10 cellular contexts compared by ENCODE assay signal in the genomic region with DNA sequence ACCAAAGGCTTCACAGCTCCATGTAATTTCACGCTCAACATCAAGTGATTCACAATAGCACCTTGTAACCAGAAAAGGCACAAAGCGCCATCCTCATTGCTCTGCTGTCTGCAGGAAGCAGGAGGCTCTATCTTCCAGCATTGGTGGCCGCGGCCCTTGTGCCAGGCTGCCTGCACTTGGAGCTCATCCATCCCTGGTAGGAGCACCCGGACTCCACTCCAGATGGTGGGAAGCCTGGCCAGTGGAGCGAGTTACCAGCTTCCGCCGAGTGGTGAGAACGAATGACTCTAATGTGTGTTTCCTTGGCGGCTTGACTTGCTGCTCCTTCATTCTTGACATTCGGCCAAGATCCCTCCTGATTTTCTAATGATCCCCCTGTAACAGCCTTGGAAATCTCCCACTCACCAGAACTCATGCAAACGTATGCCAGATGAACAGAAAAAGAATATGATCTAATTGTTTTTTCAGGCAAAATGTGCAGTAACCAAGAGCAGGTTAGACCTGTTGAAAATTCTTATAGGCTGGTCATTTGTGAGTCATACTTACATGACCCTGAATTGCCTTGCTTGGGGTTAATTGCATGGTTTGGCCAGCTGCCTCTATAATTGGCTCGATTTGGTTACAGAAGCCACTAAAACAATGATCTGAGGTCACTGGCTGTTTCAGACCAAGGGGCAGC.
DNase-seq lines count a peak whose midpoint lies in the region; ATAC-seq and TF ChIP-seq lines count a peak whose summit lies in the region.
"Had no signal": no experiment of that assay in that cellular context is flagged by ENCODE, and none has a peak within 500 bp of the region (broad histone marks: within the 10 kb centered on the region; RNA-seq: fewer than 3 reads in every experiment).

No MANE protein-coding gene starts in this region.

- peaks cover 14% of the 10 kb centered on the region for H3K4me1 ChIP-seq in mucosa of descending colon (ENCODE audit: low read depth)
- peaks cover 0 to 14% of the 10 kb centered on the region in 2 donors for H3K4me1 ChIP-seq in right atrium auricular region

- ATAC-seq in mucosa of descending colon (peak; percentile 87), HG02885 (IDR thresholded peaks at IDR 0.05; ENCODE audit: poor library complexity, unreplicated experiment) (no peak)

- DNase-seq in AG10803 (ENCODE audit: low read depth), result peak; percentile 77
- peak; percentile 35 for DNase-seq in NCI-H146 treated with DMSO at 0.1 percent for 48 hours (lab: John Stamatoyannopoulos, UW; ENCODE audit: unreplicated experiment)
- peak; percentile 69 to 70 for DNase-seq in cardiac fibroblast (ENCODE audit: low read depth in 2 of 2)
- peak; percentile 50 to 64 (median 53) for DNase-seq in mucosa of descending colon
- no peak for DNase-seq in activated CD4-positive, alpha-beta T cell treated with anti-CD3 and anti-CD28 coated beads, Interleukin-2, amount 50 U/mL, for 4 hours
- no peak for DNase-seq in activated CD4-positive, CD25-positive, alpha-beta regulatory T cell treated with anti-CD3 and anti-CD28 coated beads, Interleukin-2, amount 50 U/mL, for 72 hours
- DNase-seq in right atrium auricular region (ENCODE audit: low spot score), result no peak

- H3K27me3 ChIP-seq in right atrium auricular region, result no peaks in the 10 kb centered on the region
- H3K27me3 ChIP-seq: cardiac muscle cell had no signal

- TF ChIP-seq CTCF in AG10803 (conservative IDR thresholded peaks at IDR 0.05; ENCODE audit: low read length), result no peak
- TF ChIP-seq CTCF in cardiac fibroblast (IDR thresholded peaks at IDR 0.05; ENCODE audit: low read depth, low read length), result no peak
- no peak for TF ChIP-seq CTCF in mucosa of descending colon (IDR thresholded peaks at IDR 0.05)
- TF ChIP-seq CTCF in right atrium auricular region (IDR thresholded peaks at IDR 0.05), result no peak

- peak overlapping the region in 1 of 2 donors; percentile 20 for H3K27ac ChIP-seq in right atrium auricular region
- H3K27ac ChIP-seq: cardiac muscle cell, KMS-11 had no signal

- intact Hi-C loops in mucosa of descending colon (cut with DNase I, micrococcal nuclease), result no loop called here

- H3K9me3 ChIP-seq in mucosa of descending colon (no peaks in the 10 kb centered on the region), right atrium auricular region (no peaks in the 10 kb centered on the region)

- H3K36me3 ChIP-seq in mucosa of descending colon (ENCODE audit: low read depth) (no peaks in the 10 kb centered on the region), right atrium auricular region (no peaks in the 10 kb centered on the region)
- H3K36me3 ChIP-seq: cardiac muscle cell had no signal

- no peak overlapping the region for H3K4me3 ChIP-seq in AG10803 (ENCODE audit: low read length)
- H3K4me3 ChIP-seq in cardiac fibroblast (replicated peaks in 1 of 2; ENCODE audit: low read depth in 2 of 2, low read length in 2 of 2), result no peak overlapping the region
- H3K4me3 ChIP-seq in mucosa of descending colon, result no peak overlapping the region
- H3K4me3 ChIP-seq in right atrium auricular region, result no peak overlapping the region
- H3K4me3 ChIP-seq: cardiac muscle cell had no signal

Comparison
In these comparisons a context has a peak if more than half of its experiments do, and no peak if none do; other contexts are left out.
1. DNase-seq: peak in AG10803 (single experiment), NCI-H146 treated with DMSO at 0.1 percent for 48 hours (single experiment), cardiac fibroblast (2 of 2) and mucosa of descending colon (3 of 3); none in activated CD4-positive, alpha-beta T cell treated with anti-CD3 and anti-CD28 coated beads, Interleukin-2, amount 50 U/mL, for 4 hours (0 of 2), activated CD4-positive, CD25-positive, alpha-beta regulatory T cell treated with anti-CD3 and anti-CD28 coated beads, Interleukin-2, amount 50 U/mL, for 72 hours (single experiment) and right atrium auricular region (single experiment).